Comparison of ENCODE assay signal across 1 cellular context in genomic region chr17:75576661-75577060, GRCh38.
TF ChIP-seq lines count a peak whose summit lies in the region.

No MANE protein-coding gene starts in this region.

TF ChIP-seq in HepG2, 621 proteins besides CTCF, POLR2A, EP300 and RAD21 (continued from another document and continues in another):
- TF ChIP-seq ZBTB40 (IDR thresholded peaks at IDR 0.05): no peak
- TF ChIP-seq ZBTB40 (CRISPR knock-in tag; IDR thresholded peaks at IDR 0.05): no peak
- no peak for TF ChIP-seq SMARCE1 (IDR thresholded peaks at IDR 0.05; ENCODE audit: borderline replicate concordance)
- TF ChIP-seq ZNF558 (CRISPR knock-in tag; IDR thresholded peaks at IDR 0.05; ENCODE audit: borderline replicate concordance): no peak
- TF ChIP-seq IKZF5 (CRISPR knock-in tag; IDR thresholded peaks at IDR 0.05): peak; percentile 40; the same call in 1 of the 2 replicates
- no peak for TF ChIP-seq CAMTA2 (CRISPR knock-in tag; IDR thresholded peaks at IDR 0.05; ENCODE audit: borderline replicate concordance)
- peak; percentile 57; the same call in 1 of the 2 replicates for TF ChIP-seq ZGPAT (CRISPR knock-in tag; IDR thresholded peaks at IDR 0.05)
- no peak for TF ChIP-seq ZNF788 (CRISPR knock-in tag; IDR thresholded peaks at IDR 0.05; ENCODE audit: borderline replicate concordance)
- TF ChIP-seq NFYB (CRISPR knock-in tag; IDR thresholded peaks at IDR 0.05): no peak
- TF ChIP-seq HMGA1 (CRISPR knock-in tag; conservative IDR thresholded peaks at IDR 0.05): no peak
- peak; percentile 87 for TF ChIP-seq ZNF280D (CRISPR knock-in tag; IDR thresholded peaks at IDR 0.05)
- TF ChIP-seq ZNF577 (CRISPR knock-in tag; IDR thresholded peaks at IDR 0.05; ENCODE audit: borderline replicate concordance, low read depth): no peak
- no peak for TF ChIP-seq PAWR (CRISPR knock-in tag; IDR thresholded peaks at IDR 0.05; ENCODE audit: borderline replicate concordance)
- peak; percentile 67; the same call in 1 of the 2 replicates for TF ChIP-seq ATF3 (CRISPR knock-in tag; IDR thresholded peaks at IDR 0.05)
- TF ChIP-seq MEIS1 (CRISPR knock-in tag; IDR thresholded peaks at IDR 0.05; ENCODE audit: borderline replicate concordance): no peak
- TF ChIP-seq ZNF337 (CRISPR knock-in tag; IDR thresholded peaks at IDR 0.05; ENCODE audit: borderline replicate concordance, low read depth): no peak
- 0 out of 2 replicates have a peak, but pooled peaks have one; percentile 41 for TF ChIP-seq ELF1 (CRISPR knock-in tag; IDR thresholded peaks at IDR 0.05)
- no peak for TF ChIP-seq ZNF484 (CRISPR knock-in tag; IDR thresholded peaks at IDR 0.05; ENCODE audit: borderline replicate concordance, low read depth)
- TF ChIP-seq FOXK1 (CRISPR knock-in tag; IDR thresholded peaks at IDR 0.05; ENCODE audit: borderline replicate concordance, low read depth): no peak; the same call in 1 of the 2 replicates
- no peak for TF ChIP-seq POLR2AphosphoS5 (IDR thresholded peaks at IDR 0.05; ENCODE audit: low read depth, low read length)
- no peak for TF ChIP-seq FOXK2 (IDR thresholded peaks at IDR 0.05)
- no peak for TF ChIP-seq NFRKB (IDR thresholded peaks at IDR 0.05)
- 0 out of 2 replicates have a peak, but pooled peaks have one; percentile 27 for TF ChIP-seq MEF2D (CRISPR knock-in tag; IDR thresholded peaks at IDR 0.05)
- 0 out of 2 replicates have a peak, but pooled peaks have one; percentile 16 for TF ChIP-seq SP4 (CRISPR knock-in tag; IDR thresholded peaks at IDR 0.05)
- TF ChIP-seq ARID2 (CRISPR knock-in tag; IDR thresholded peaks at IDR 0.05; ENCODE audit: borderline replicate concordance): no peak
- TF ChIP-seq ZNF280B (CRISPR knock-in tag; IDR thresholded peaks at IDR 0.05; ENCODE audit: borderline replicate concordance): no peak
- no peak for TF ChIP-seq ZFP36 (IDR thresholded peaks at IDR 0.05; ENCODE audit: borderline replicate concordance, low read depth, low read length, partially characterized antibody)
- TF ChIP-seq GFI1 (CRISPR knock-in tag; IDR thresholded peaks at IDR 0.05; ENCODE audit: borderline replicate concordance): no peak
- peak; percentile 14; the same call in 1 of the 2 replicates for TF ChIP-seq RXRA (CRISPR knock-in tag; IDR thresholded peaks at IDR 0.05)
- TF ChIP-seq FOXO4 (CRISPR knock-in tag; conservative IDR thresholded peaks at IDR 0.05): no peak
- 0 out of 2 replicates have a peak, but pooled peaks have one; percentile 49 for TF ChIP-seq ZNF205 (CRISPR knock-in tag; IDR thresholded peaks at IDR 0.05)
- TF ChIP-seq ZNF124 (CRISPR knock-in tag; IDR thresholded peaks at IDR 0.05): 0 out of 2 replicates have a peak, but pooled peaks have one; percentile 45
- peak; percentile 86 for TF ChIP-seq ZNF362 (CRISPR knock-in tag; IDR thresholded peaks at IDR 0.05; ENCODE audit: borderline replicate concordance)
- 0 out of 2 replicates have a peak, but pooled peaks have one; percentile 33 for TF ChIP-seq ZMAT3 (CRISPR knock-in tag; conservative IDR thresholded peaks at IDR 0.05)
- peak; percentile 81 for TF ChIP-seq SALL1 (CRISPR knock-in tag; IDR thresholded peaks at IDR 0.05)
- peak; percentile 79 for TF ChIP-seq BCL6 (CRISPR knock-in tag; IDR thresholded peaks at IDR 0.05)
- no peak for TF ChIP-seq TGIF2 (CRISPR knock-in tag; IDR thresholded peaks at IDR 0.05)
- no peak for TF ChIP-seq KLF11 (CRISPR knock-in tag; IDR thresholded peaks at IDR 0.05)
- no peak for TF ChIP-seq ZNF296 (CRISPR knock-in tag; conservative IDR thresholded peaks at IDR 0.05)
- no peak; the same call in 1 of the 2 replicates for TF ChIP-seq ZFY (CRISPR knock-in tag; IDR thresholded peaks at IDR 0.05)
- TF ChIP-seq ZNF225 (CRISPR knock-in tag; IDR thresholded peaks at IDR 0.05): no peak
- TF ChIP-seq SAP130 (CRISPR knock-in tag; IDR thresholded peaks at IDR 0.05; ENCODE audit: low read depth): peak; percentile 56
- TF ChIP-seq ZNF580 (CRISPR knock-in tag; IDR thresholded peaks at IDR 0.05; ENCODE audit: borderline replicate concordance, low read depth): no peak
- peak; percentile 91 for TF ChIP-seq ELF3 (CRISPR knock-in tag; IDR thresholded peaks at IDR 0.05)
- TF ChIP-seq RBM22 (optimal IDR thresholded peaks at IDR 0.05; ENCODE audit: low read length): no peak
- no peak for TF ChIP-seq ZFYVE20 (CRISPR knock-in tag; IDR thresholded peaks at IDR 0.05; ENCODE audit: borderline replicate concordance, low read depth)
